Comparison of ENCODE assay signal across 16 cellular contexts in the genomic region with DNA sequence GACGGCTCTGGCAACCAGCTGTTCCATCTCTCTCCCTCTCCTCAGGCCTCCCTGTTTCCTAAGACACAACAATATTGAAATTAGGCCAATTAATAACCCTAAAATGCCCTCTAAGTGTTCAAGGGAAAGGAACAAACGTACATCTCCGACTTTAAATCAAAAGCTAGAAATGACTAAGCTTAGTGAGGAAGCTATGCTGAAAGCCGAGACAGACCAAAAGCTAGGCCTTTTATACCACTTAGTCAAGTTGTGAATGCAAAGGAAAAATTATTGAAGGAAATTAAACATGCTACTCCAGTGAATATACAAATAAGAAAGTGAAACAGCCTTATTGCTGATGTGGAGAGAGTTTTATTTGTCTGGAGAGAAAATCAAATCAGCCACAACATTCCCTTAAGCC.
"Had no signal": no experiment of that assay in that cellular context is flagged by ENCODE, and none has a peak within 500 bp of the region (broad histone marks: within the 10 kb centered on the region; RNA-seq: fewer than 3 reads in every experiment).

No MANE protein-coding gene starts in this region.

- ATAC-seq: gastrocnemius medialis, left lung, psoas muscle, right cardiac atrium, WTC11 had no signal

- H3K4me1 Mint-ChIP-seq: WTC11 had no signal

- H3K27ac Mint-ChIP-seq: WTC11 had no signal

- H3K9me3 ChIP-seq: ascending aorta, gastrocnemius medialis, left lung, ovary, psoas muscle, thoracic aorta, upper lobe of left lung had no signal

- H3K4me3 ChIP-seq: ascending aorta, gastrocnemius medialis, left lung, ovary, psoas muscle, SK-N-MC, skin epidermis, thoracic aorta, upper lobe of left lung had no signal

- H3K4me1 ChIP-seq: gastrocnemius medialis, left lung, psoas muscle, upper lobe of left lung had no signal

- H3K4me3 Mint-ChIP-seq: WTC11 had no signal

- DNase-seq: activated CD4-positive, alpha-beta T cell treated with anti-CD3 and anti-CD28 coated beads for 4 hours; cortex of kidney; gastrocnemius medialis; head of caudate nucleus; left lung; mammary epithelial cell; midbrain; ovary; psoas muscle; right cardiac atrium; upper lobe of left lung had no signal

- H3K27ac ChIP-seq: ascending aorta, gastrocnemius medialis, left lung, ovary, psoas muscle, SK-N-MC, skin epidermis, thoracic aorta, upper lobe of left lung had no signal

- H3K27me3 ChIP-seq: ascending aorta, gastrocnemius medialis, left lung, ovary, upper lobe of left lung had no signal

- H3K36me3 ChIP-seq: gastrocnemius medialis, left lung, ovary had no signal
